In genomic region chr9:17462869-17463464, GRCh38 we compare ENCODE assay signal across 8 cellular contexts.
DNase-seq lines count a peak whose midpoint lies in the region; ATAC-seq and TF ChIP-seq lines count a peak whose summit lies in the region.

No MANE protein-coding gene starts in this region.

- no TSS peak for BruUV-seq in Calu3 (replicated peaks; lab: Mats Ljungman, UMichigan)

- TF ChIP-seq EP300 in Ishikawa (IDR thresholded peaks at IDR 0.05; ENCODE audit: borderline replicate concordance): no peak

- TF ChIP-seq CTCF in Calu3 (IDR thresholded peaks at IDR 0.05; ENCODE audit: unreplicated experiment) (peak; percentile 17), dorsolateral prefrontal cortex (IDR thresholded peaks at IDR 0.05 in 54 of 56, conservative IDR thresholded peaks at IDR 0.05 in 2 of 56; ENCODE audit: low read depth in 1 of 56, partially characterized antibody in 56 of 56) (peak; percentile 64 to 97 (median 86))

- no peaks in the 10 kb centered on the region for H3K4me1 Mint-ChIP-seq in Calu3 (ENCODE audit: low read depth, unreplicated experiment)

- H3K27me3 ChIP-seq in dorsolateral prefrontal cortex: no peaks in the 10 kb centered on the region

- H3K27me3 Mint-ChIP-seq in Calu3 (ENCODE audit: unreplicated experiment): no peaks in the 10 kb centered on the region

- peak; percentile 63 for ATAC-seq in GM18858 (IDR thresholded peaks at IDR 0.05; ENCODE audit: unreplicated experiment)
- no peak for ATAC-seq in GM18520 (IDR thresholded peaks at IDR 0.05; ENCODE audit: unreplicated experiment)

- CTCF ChIA-PET in Calu3 (lab: Charles Lee): interaction anchor here (0.9 to 1.0 kb wide), 2 partner anchors 346 to 399 kb away, joined by 3 to 7 read pairs; no protein-coding TSS in a partner anchor

- peak; percentile 28 for DNase-seq in Calu3
- peak; percentile 69 for DNase-seq in OCI-M1 (lab: John Stamatoyannopoulos, UW)
- DNase-seq in dorsolateral prefrontal cortex: peak in 2 of 10 donors; percentile 28 to 51
- DNase-seq in mucosa of gallbladder (ENCODE audit: low spot score): peak; percentile 22
- DNase-seq in SHP77 (lab: John Stamatoyannopoulos, UW): no peak

- no peak overlapping the region for H3K4me3 ChIP-seq in dorsolateral prefrontal cortex

- no peak overlapping the region for H3K4me3 Mint-ChIP-seq in Calu3 (ENCODE audit: low read depth, unreplicated experiment)

- no peaks in the 10 kb centered on the region for H3K9me3 Mint-ChIP-seq in Calu3 (ENCODE audit: low read depth, unreplicated experiment)

- H3K27ac ChIP-seq in dorsolateral prefrontal cortex: no peak overlapping the region

- intact Hi-C loops in Calu3 (cut with micrococcal nuclease; ENCODE audit: unreplicated experiment) (loop anchor here (1.0 to 2.0 kb wide), 3 partner anchors 244 to 400 kb away; no protein-coding TSS in a partner anchor), dorsolateral prefrontal cortex (cut with DNase I) (loop anchor here in 1 of 2 donors (2.0 kb wide), 1 partner anchor 346 kb away; no protein-coding TSS in a partner anchor)

- no peak overlapping the region for H3K27ac Mint-ChIP-seq in Calu3 (ENCODE audit: unreplicated experiment)

- H3K36me3 Mint-ChIP-seq in Calu3 (ENCODE audit: insufficient read depth, unreplicated experiment): no peaks in the 10 kb centered on the region

- TF ChIP-seq RAD21 in Ishikawa (IDR thresholded peaks at IDR 0.05; ENCODE audit: low read depth): peak; percentile 74

TF ChIP-seq in Ishikawa, 13 proteins besides CTCF, POLR2A, EP300 and RAD21:
- TF ChIP-seq REST (IDR thresholded peaks at IDR 0.05; ENCODE audit: low read depth): no peak
- TF ChIP-seq ZBTB7A (IDR thresholded peaks at IDR 0.05; ENCODE audit: low read depth): no peak
- no peak for TF ChIP-seq YY1 (IDR thresholded peaks at IDR 0.05; ENCODE audit: low read depth)
- no peak for TF ChIP-seq NFIC (IDR thresholded peaks at IDR 0.05)
- no peak for TF ChIP-seq MAX (IDR thresholded peaks at IDR 0.05)
- TF ChIP-seq FOXM1 (IDR thresholded peaks at IDR 0.05; ENCODE audit: borderline replicate concordance, low read depth): no peak
- TF ChIP-seq TEAD4 (IDR thresholded peaks at IDR 0.05): no peak
- no peak for TF ChIP-seq TAF1 (IDR thresholded peaks at IDR 0.05; ENCODE audit: low read depth)
- TF ChIP-seq CEBPB (IDR thresholded peaks at IDR 0.05): no peak
- no peak for TF ChIP-seq EGR1 (IDR thresholded peaks at IDR 0.05)
- no peak for TF ChIP-seq TCF12 (IDR thresholded peaks at IDR 0.05; ENCODE audit: low read depth)
- TF ChIP-seq CREB1 (IDR thresholded peaks at IDR 0.05; ENCODE audit: low read depth): no peak

Comparison
In these comparisons a context has a peak if more than half of its experiments do, and no peak if none do; other contexts are left out.
1. DNase-seq: peak in Calu3 (single experiment), OCI-M1 (single experiment) and mucosa of gallbladder (single experiment); none in SHP77 (0 of 2).